Comparison of ENCODE assay signal across 9 cellular contexts in the genomic region with DNA sequence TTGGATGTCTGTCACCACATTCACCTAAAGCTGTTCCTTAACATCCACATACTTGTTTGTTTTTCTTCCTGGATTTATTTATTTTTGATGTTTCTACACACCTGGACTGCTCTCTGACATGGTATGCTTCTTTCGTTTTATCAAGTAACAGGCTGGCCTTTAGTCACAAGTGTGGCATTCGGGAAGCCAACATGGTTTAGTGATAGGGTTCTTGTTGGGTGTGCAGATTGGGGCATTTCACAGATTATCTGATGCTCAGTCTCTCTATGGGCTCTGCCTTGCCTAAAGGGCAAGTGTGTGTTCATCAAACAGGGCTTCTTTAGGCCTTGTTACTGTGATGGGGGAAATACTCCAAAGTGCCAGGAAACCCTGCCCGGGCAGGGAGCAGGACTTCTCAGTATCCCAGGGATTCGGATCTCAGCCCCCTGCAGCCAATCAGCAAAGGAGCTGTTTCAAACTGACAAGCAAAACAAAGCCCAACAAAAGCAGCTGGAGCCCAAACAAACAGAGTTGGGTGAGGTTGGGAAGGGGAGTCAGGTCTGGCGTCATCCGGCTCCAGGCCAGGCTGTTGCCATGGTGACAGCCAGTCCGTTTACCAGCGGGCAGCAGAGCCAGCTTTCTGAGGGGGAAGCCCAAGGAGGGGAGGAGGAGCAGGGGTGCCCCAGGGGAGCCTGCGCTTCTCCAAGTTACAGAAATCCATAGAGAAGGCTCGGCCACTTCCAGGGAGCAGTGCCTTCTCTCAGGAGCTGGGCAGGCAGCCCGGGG. TPM values are rescaled to one million over a fixed set of nuclear protein-coding genes. Genes with fewer than 3 reads are reported as not detected.
A peak's percentile ranks its signal among the peaks of the same experiment; 100 is the strongest.
DNase-seq lines count a peak whose midpoint lies in the region; ATAC-seq, FAIRE-seq and TF ChIP-seq lines count a peak whose summit lies in the region.
"Had no signal": no experiment of that assay in that cellular context is flagged by ENCODE, and none has a peak within 500 bp of the region (broad histone marks: within the 10 kb centered on the region; RNA-seq: fewer than 3 reads in every experiment).

No MANE protein-coding gene starts in this region.

- H3K4me1 Mint-ChIP-seq in activated naive CD4-positive, alpha-beta T cell treated with anti-CD3 and anti-CD28 coated beads, Interleukin-2, amount 50 U/mL, for 24 hours: peaks cover 9% of the 10 kb centered on the region

- no peak overlapping the region for H3K4me3 Mint-ChIP-seq in activated naive CD4-positive, alpha-beta T cell treated with anti-CD3 and anti-CD28 coated beads, Interleukin-2, amount 50 U/mL, for 24 hours
- H3K4me3 Mint-ChIP-seq: B cell had no signal

- no peaks in the 10 kb centered on the region for H4K20me1 ChIP-seq in smooth muscle cell (ENCODE audit: low read depth)

- H3K4me3 ChIP-seq in cardiac fibroblast (replicated peaks in 1 of 2; ENCODE audit: low read depth in 2 of 2, low read length in 2 of 2) (no peak overlapping the region), kidney (ENCODE audit: low read length in 2 of 2) (no peak overlapping the region), smooth muscle cell (no peak overlapping the region)

- TF ChIP-seq CTCF in cardiac fibroblast (IDR thresholded peaks at IDR 0.05; ENCODE audit: low read depth, low read length) (no peak), kidney (IDR thresholded peaks at IDR 0.05; ENCODE audit: borderline replicate concordance, extremely low read depth, insufficient read depth) (no peak), smooth muscle cell (IDR thresholded peaks at IDR 0.05; ENCODE audit: borderline replicate concordance, insufficient read depth, poor library complexity, severe bottlenecking) (no peak)

- no peaks in the 10 kb centered on the region for H3F3A ChIP-seq in smooth muscle cell (ENCODE audit: low read depth)

- H3K4me1 ChIP-seq in kidney (ENCODE audit: control insufficient read depth in 1 of 2, insufficient read depth in 1 of 2, low read depth in 1 of 2, low read length in 2 of 2) (peaks cover 8 to 12% of the 10 kb centered on the region in 2 donors), smooth muscle cell (ENCODE audit: low read depth) (peaks cover 3% of the 10 kb centered on the region)

- no peak for ATAC-seq in HG03108 (IDR thresholded peaks at IDR 0.05; ENCODE audit: unreplicated experiment)

- intact Hi-C loops in kidney (cut with DNase I): loop anchor here (5.0 kb wide), 1 partner anchor 182 kb away; no protein-coding TSS in a partner anchor

- FAIRE-seq in kidney (lab: Jason Lieb, UNC): no peak

- H3K27me3 ChIP-seq in smooth muscle cell (ENCODE audit: low read depth): no peaks in the 10 kb centered on the region

- no peak overlapping the region for H3K4me2 ChIP-seq in smooth muscle cell

- peak overlapping the region; percentile 49 for H2AFZ ChIP-seq in smooth muscle cell (ENCODE audit: low read depth)

- peak overlapping the region; percentile 73 to 81 for H3K27ac ChIP-seq in kidney (ENCODE audit: low read depth in 2 of 2, low read length in 2 of 2)
- peak overlapping the region; percentile 48 for H3K27ac ChIP-seq in smooth muscle cell (ENCODE audit: low read depth)

- H3K27me3 Mint-ChIP-seq in activated naive CD4-positive, alpha-beta T cell treated with anti-CD3 and anti-CD28 coated beads, Interleukin-2, amount 50 U/mL, for 24 hours: no peaks in the 10 kb centered on the region

- H3K36me3 ChIP-seq in kidney (ENCODE audit: control insufficient read depth in 1 of 2, insufficient read depth in 2 of 2, low read length in 2 of 2) (no peaks in the 10 kb centered on the region), smooth muscle cell (ENCODE audit: low read depth) (no peaks in the 10 kb centered on the region)

- no peaks in the 10 kb centered on the region for H3K79me2 ChIP-seq in smooth muscle cell (ENCODE audit: low read depth)

- peak overlapping the region; percentile 62 for H3K27ac Mint-ChIP-seq in activated naive CD4-positive, alpha-beta T cell treated with anti-CD3 and anti-CD28 coated beads, Interleukin-2, amount 50 U/mL, for 24 hours
- H3K27ac Mint-ChIP-seq: B cell had no signal

- WGBS in smooth muscle cell (ENCODE audit: low lambda C conversion rate): 41% methylated on average over 11 of the region's 11 CpGs

- H3K9me3 ChIP-seq in kidney (ENCODE audit: control insufficient read depth in 1 of 2, low read length in 2 of 2) (no peaks in the 10 kb centered on the region), smooth muscle cell (replicated peaks; ENCODE audit: low read depth) (no peaks in the 10 kb centered on the region)

- H3K9ac ChIP-seq in kidney (ENCODE audit: low read length in 2 of 2) (peak overlapping the region in 1 of 2 donors; percentile 57), smooth muscle cell (ENCODE audit: low read depth) (peak overlapping the region; percentile 69)

- H3K9me3 Mint-ChIP-seq in activated naive CD4-positive, alpha-beta T cell treated with anti-CD3 and anti-CD28 coated beads, Interleukin-2, amount 50 U/mL, for 24 hours: no peaks in the 10 kb centered on the region

- no peaks in the 10 kb centered on the region for H3K36me3 Mint-ChIP-seq in activated naive CD4-positive, alpha-beta T cell treated with anti-CD3 and anti-CD28 coated beads, Interleukin-2, amount 50 U/mL, for 24 hours

- no peak for DNase-seq in activated naive CD4-positive, alpha-beta T cell treated with Interleukin-2 at 50 U/mL for 16 hours
- DNase-seq in cardiac fibroblast (ENCODE audit: low read depth in 2 of 2): peak; percentile 94 to 99
- peak; percentile 94 for DNase-seq in kidney
- DNase-seq in smooth muscle cell (lab: John Stamatoyannopoulos, UW; ENCODE audit: unreplicated experiment): peak; percentile 53
- no peak for DNase-seq in cerebellar nuclear complex (lab: John Stamatoyannopoulos, UW)
- DNase-seq in activated effector memory CD4-positive, alpha-beta T cell treated with Interleukin-2 at 50 U/mL for 16 hours: no peak

RNA-seq across cellular contexts. Expression of gene FOS, which starts 31.8 kb away (rescaled TPM):
- total RNA-seq in kidney (116 TPM), smooth muscle cell (1,280 and 1,300 TPM in 2 replicates)
- polyA plus RNA-seq in kidney (ENCODE audit: insufficient read depth, low read depth, low replicate concordance) (193 TPM), smooth muscle cell (1,543 and 1,567 TPM in 2 replicates)

Comparison
In these comparisons a context has a peak if more than half of its experiments do, and no peak if none do; other contexts are left out.
1. DNase-seq: peak in cardiac fibroblast (2 of 2), kidney (single experiment) and smooth muscle cell (single experiment); none in activated naive CD4-positive, alpha-beta T cell treated with Interleukin-2 at 50 U/mL for 16 hours (single experiment), cerebellar nuclear complex (0 of 2) and activated effector memory CD4-positive, alpha-beta T cell treated with Interleukin-2 at 50 U/mL for 16 hours (single experiment).
2. RNA of gene FOS, which starts 31.8 kb away (total RNA-seq): 1,280 to 1,300 TPM in smooth muscle cell; 116 TPM in kidney (single experiment); every median in the first group is over 10 times any median in the second.